In the genomic region with DNA sequence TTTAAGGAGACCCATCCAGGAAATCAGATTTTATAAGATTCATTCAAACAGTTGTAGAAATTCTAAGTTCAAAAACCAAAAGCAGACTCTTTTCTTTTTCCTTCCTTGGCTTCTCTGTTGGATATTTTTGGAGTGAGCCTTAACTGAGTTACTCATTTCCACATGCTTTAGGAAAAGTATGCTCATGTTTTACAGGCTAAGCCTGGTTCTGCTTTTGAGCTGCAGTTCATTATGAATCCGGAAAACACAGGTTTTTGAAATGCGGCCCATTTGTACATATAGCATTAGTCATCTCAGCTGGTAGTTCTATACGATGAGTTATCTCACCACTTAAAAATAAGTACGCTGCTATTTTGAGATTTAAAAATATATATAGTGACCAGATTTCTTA, we compare ENCODE assay signal across 10 cellular contexts.
A peak's percentile ranks its signal among the peaks of the same experiment; 100 is the strongest.
DNase-seq lines count a peak whose midpoint lies in the region; TF ChIP-seq lines count a peak whose summit lies in the region.
"Had no signal": no experiment of that assay in that cellular context is flagged by ENCODE, and none has a peak within 500 bp of the region (broad histone marks: within the 10 kb centered on the region; RNA-seq: fewer than 3 reads in every experiment).

No MANE protein-coding gene starts in this region.

- H3K27ac ChIP-seq in suprapubic skin (peak overlapping the region; percentile 92), substantia nigra (ENCODE audit: low read depth, low read length, poor library complexity, severe bottlenecking) (no peak overlapping the region)

- no peaks in the 10 kb centered on the region for H3K36me3 Mint-ChIP-seq in brain

- H3K36me3 ChIP-seq in suprapubic skin, result no peaks in the 10 kb centered on the region
- no peaks in the 10 kb centered on the region for H3K36me3 ChIP-seq in HAP-1 (replicated peaks)
- no peaks in the 10 kb centered on the region for H3K36me3 ChIP-seq in H7 (replicated peaks; ENCODE audit: control insufficient read depth, insufficient read depth, low read length)

- H3K27ac Mint-ChIP-seq in brain, result peak overlapping the region; percentile 29 to 93 (median 85)

- peaks cover 25% of the 10 kb centered on the region for H3K4me1 Mint-ChIP-seq in brain

- H3K4me1 ChIP-seq in suprapubic skin (peaks cover 66% of the 10 kb centered on the region), HAP-1 (peaks cover 3% of the 10 kb centered on the region)

- in situ Hi-C loops in HAP-1 (cut with MboI; ENCODE audit: low sequenced_read_pairs), result no loop called here

- H3K27me3 ChIP-seq in suprapubic skin, result no peaks in the 10 kb centered on the region
- no peaks in the 10 kb centered on the region for H3K27me3 ChIP-seq in HAP-1 (ENCODE audit: low read depth)
- no peaks in the 10 kb centered on the region for H3K27me3 ChIP-seq in H7 (ENCODE audit: control insufficient read depth, insufficient read depth, low read length)

- TF ChIP-seq POLR2A in suprapubic skin (IDR thresholded peaks at IDR 0.05), result no peak

- H3K9me3 ChIP-seq in suprapubic skin, result no peaks in the 10 kb centered on the region
- no peaks in the 10 kb centered on the region for H3K9me3 ChIP-seq in HAP-1

- H3K27me3 Mint-ChIP-seq in brain, result no peaks in the 10 kb centered on the region

- peak overlapping the region; percentile 27 to 77 (median 58) for H3K4me3 Mint-ChIP-seq in brain
- H3K4me3 Mint-ChIP-seq: activated T-cell treated with anti-CD3 and anti-CD28 coated beads, Interleukin-2, amount 50 U/mL, for 4 hours had no signal

- TF ChIP-seq CTCF in brain (conservative IDR thresholded peaks at IDR 0.05) (no peak), suprapubic skin (IDR thresholded peaks at IDR 0.05) (no peak)

- DNase-seq in Kasumi-1 (lab: John Stamatoyannopoulos, UW) (peak; percentile 29 to 31), kidney tubule cell (ENCODE audit: low spot score) (peak; percentile 10), suprapubic skin (ENCODE audit: low spot score in 2 of 2) (no peak), HAP-1 (ENCODE audit: low spot score in 2 of 2) (no peak), H7 (no peak), substantia nigra (lab: John Stamatoyannopoulos, UW) (no peak), NCI-H2227 (lab: John Stamatoyannopoulos, UW; ENCODE audit: unreplicated experiment) (no peak)
- DNase-seq: activated T-cell treated with anti-CD3 and anti-CD28 coated beads, Interleukin-2, amount 50 U/mL, for 4 hours; small intestine had no signal

- no peak for TF ChIP-seq EP300 in suprapubic skin (IDR thresholded peaks at IDR 0.05)

- H3K4me3 ChIP-seq in suprapubic skin (peak overlapping the region; percentile 23), HAP-1 (no peak overlapping the region), H7 (ENCODE audit: insufficient read depth, low read depth, low read length) (no peak overlapping the region)

- 19% methylated on average over 4 of the region's 4 CpGs for WGBS in suprapubic skin

- peaks cover 0 to 8% (median 0%) of the 10 kb centered on the region in 5 experiments for H3K9me3 Mint-ChIP-seq in brain
- H3K9me3 Mint-ChIP-seq: activated T-cell treated with anti-CD3 and anti-CD28 coated beads, Interleukin-2, amount 50 U/mL, for 4 hours had no signal

Comparison
In these comparisons a context has a peak if more than half of its experiments do, and no peak if none do; other contexts are left out.
1. DNase-seq: peak in Kasumi-1 (2 of 2) and kidney tubule cell (single experiment); none in suprapubic skin (0 of 2), HAP-1 (0 of 2), H7 (single experiment), substantia nigra (0 of 49) and NCI-H2227 (single experiment).